ENCODE assay signal across 19 cellular contexts in the genomic region with DNA sequence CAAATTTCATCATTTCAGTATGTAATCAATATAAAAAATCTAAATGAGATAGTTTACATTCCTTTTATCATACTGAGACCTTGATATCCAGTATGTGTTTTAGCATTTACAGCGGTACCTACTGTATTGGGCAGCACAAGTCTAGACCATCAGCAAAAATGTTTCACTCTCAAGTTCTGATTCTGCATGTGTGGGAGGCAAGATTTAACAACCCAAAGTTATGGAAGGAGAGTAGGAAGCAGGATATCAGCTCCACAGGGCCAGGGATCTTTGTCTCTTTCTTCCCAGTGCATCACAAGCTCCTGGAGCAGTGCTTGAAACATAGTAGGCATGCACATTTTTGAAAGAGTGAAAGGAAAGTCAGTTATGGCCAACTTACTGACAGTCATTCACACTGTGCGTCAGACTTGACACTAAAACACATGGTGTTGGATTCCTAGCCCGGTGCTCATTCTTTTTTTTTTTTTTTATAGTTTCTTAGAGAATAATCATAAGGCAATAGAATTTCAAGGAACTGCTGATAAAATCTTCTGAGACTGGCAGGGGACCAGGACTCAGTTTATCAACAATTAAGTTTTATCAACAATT. TPM values are rescaled to one million over a fixed set of nuclear protein-coding genes. Genes with fewer than 3 reads are reported as not detected.
DNase-seq lines count a peak whose midpoint lies in the region; ATAC-seq and TF ChIP-seq lines count a peak whose summit lies in the region.
"Had no signal": no experiment of that assay in that cellular context is flagged by ENCODE, and none has a peak within 500 bp of the region (broad histone marks: within the 10 kb centered on the region; RNA-seq: fewer than 3 reads in every experiment).

No MANE protein-coding gene starts in this region.

- H3K27ac Mint-ChIP-seq in natural killer cell: peak overlapping the region; percentile 74 to 87
- H3K27ac Mint-ChIP-seq: T-cell had no signal

- H3K4me1 ChIP-seq in left ventricle myocardium inferior: peaks cover 89% of the 10 kb centered on the region
- peaks cover 6 to 88% (median 44%) of the 10 kb centered on the region in 9 donors for H3K4me1 ChIP-seq in heart right ventricle
- peaks cover 25% of the 10 kb centered on the region for H3K4me1 ChIP-seq in colonic mucosa

- 65 to 73% methylated on average over 3 of the region's 3 CpGs for whole genome bisulfite sequencing in heart right ventricle, 2 donors

- H3K9ac ChIP-seq in colonic mucosa (ENCODE audit: low read depth in 2 of 2, low read length in 2 of 2): peak overlapping the region in 1 of 2 donors; percentile 65

- intact Hi-C loops in left ventricle myocardium inferior (cut with micrococcal nuclease) (no loop called here), heart right ventricle (cut with DNase I) (loop anchor here in 2 of 10 donors (5.0 kb wide), 1 partner anchor 60 kb away; no protein-coding TSS in a partner anchor), colonic mucosa (cut with DNase I) (loop anchor here (10.0 kb wide), 2 partner anchors 53 to 143 kb away; no protein-coding TSS in a partner anchor), natural killer cell (cut with micrococcal nuclease) (no loop called here)

- in situ Hi-C loops in G401 (cut with HindIII; ENCODE audit: low sequenced_read_pairs): no loop called here

- H3K4me3 ChIP-seq in left ventricle myocardium inferior (no peak overlapping the region), heart right ventricle (no peak overlapping the region), colonic mucosa (no peak overlapping the region)
- H3K4me3 ChIP-seq: A549, dorsolateral prefrontal cortex had no signal

- H3K9me3 Mint-ChIP-seq in natural killer cell: no peaks in the 10 kb centered on the region
- H3K9me3 Mint-ChIP-seq: CD14-positive monocyte, nephron, T-cell had no signal

- H3K36me3 Mint-ChIP-seq in natural killer cell: peaks cover 6% of the 10 kb centered on the region
- H3K36me3 Mint-ChIP-seq: brain, CD14-positive monocyte had no signal

- H3K36me3 ChIP-seq in left ventricle myocardium inferior (no peaks in the 10 kb centered on the region), heart right ventricle (no peaks in the 10 kb centered on the region), colonic mucosa (no peaks in the 10 kb centered on the region)

- H3K27ac ChIP-seq in left ventricle myocardium inferior (replicated peaks): peak overlapping the region; percentile 58
- peak overlapping the region in 1 of 10 donors; percentile 69 for H3K27ac ChIP-seq in heart right ventricle
- peak overlapping the region; percentile 75 for H3K27ac ChIP-seq in colonic mucosa

- H3K27me3 ChIP-seq in left ventricle myocardium inferior (ENCODE audit: low read depth) (no peaks in the 10 kb centered on the region), heart right ventricle (no peaks in the 10 kb centered on the region), colonic mucosa (no peaks in the 10 kb centered on the region)
- H3K27me3 ChIP-seq: dorsolateral prefrontal cortex had no signal

- H3K9me3 ChIP-seq in left ventricle myocardium inferior (replicated peaks): no peaks in the 10 kb centered on the region
- H3K9me3 ChIP-seq in heart right ventricle: no peaks in the 10 kb centered on the region
- no peaks in the 10 kb centered on the region for H3K9me3 ChIP-seq in colonic mucosa
- H3K9me3 ChIP-seq: A549 had no signal

- peaks cover 85 to 95% of the 10 kb centered on the region in 2 donors for H3K4me1 Mint-ChIP-seq in natural killer cell

- DNase-seq in left ventricle myocardium inferior (no peak), heart right ventricle (no peak), colonic mucosa (no peak), natural killer cell (no peak), G401 (ENCODE audit: low spot score) (no peak)
- no peak for DNase-seq in activated CD4-positive, alpha-beta T cell treated with anti-CD3 and anti-CD28 coated beads for 1 hour
- no peak for DNase-seq in activated CD4-positive, alpha-beta T cell treated with anti-CD3 and anti-CD28 coated beads, Interleukin-2, amount 50 U/mL, for 4 hours
- DNase-seq: activated CD4-positive, CD25-positive, alpha-beta regulatory T cell treated with anti-CD3 and anti-CD28 coated beads, Interleukin-2, amount 50 U/mL, for 72 hours; activated naive CD4-positive, alpha-beta T cell; dorsolateral prefrontal cortex; NCI-H1092; NCI-H2107; stimulated activated CD4-positive, alpha-beta T cell treated with anti-CD3 and anti-CD28 coated beads, Interleukin-1b, Interleukin-23, amount 100 ng/mL, for 48 hours; T-cell had no signal

- TF ChIP-seq CTCF in left ventricle myocardium inferior (IDR thresholded peaks at IDR 0.05; ENCODE audit: borderline replicate concordance) (no peak), heart right ventricle (IDR thresholded peaks at IDR 0.05) (no peak), colonic mucosa (IDR thresholded peaks at IDR 0.05) (no peak), natural killer cell (IDR thresholded peaks at IDR 0.05) (no peak)

- peak overlapping the region; percentile 72 for H3K4me3 Mint-ChIP-seq in natural killer cell
- H3K4me3 Mint-ChIP-seq: nephron, T-cell had no signal

- peaks cover 4 to 5% of the 10 kb centered on the region in 2 donors for H3K27me3 Mint-ChIP-seq in natural killer cell (ENCODE audit: low read depth in 2 of 2)
- H3K27me3 Mint-ChIP-seq: T-cell had no signal

- ATAC-seq in heart right ventricle (no peak), natural killer cell (peak in 1 of 3 donors; percentile 46), GM21526 (IDR thresholded peaks at IDR 0.05; ENCODE audit: low FRiP score, unreplicated experiment) (no peak)
- ATAC-seq: T-cell had no signal

RNA-seq across cellular contexts. Expression of gene TENT5C, which starts 6.1 kb away (rescaled TPM):
- total RNA-seq in left ventricle myocardium inferior (14.9 TPM), heart right ventricle (10 to 100 TPM in 6 of 10 donors, 1 to 10 TPM in 4; 3.1 to 23.1 (median 13.0) TPM), colonic mucosa (10 to 100 TPM; 40.7 to 58.5 TPM), natural killer cell (100 to 1,000 TPM in 1 of 3 donors, 10 to 100 TPM in 2; 80.6 to 109 (median 90.9) TPM)
- 1 to 10 TPM; 3.1 to 4.0 TPM for polyA plus RNA-seq in heart right ventricle
- total RNA-seq in G401 (2014; rRNA removed; shearing (Covaris generic)): 0.25 and 0.85 TPM in 2 replicates
